In the genomic region with DNA sequence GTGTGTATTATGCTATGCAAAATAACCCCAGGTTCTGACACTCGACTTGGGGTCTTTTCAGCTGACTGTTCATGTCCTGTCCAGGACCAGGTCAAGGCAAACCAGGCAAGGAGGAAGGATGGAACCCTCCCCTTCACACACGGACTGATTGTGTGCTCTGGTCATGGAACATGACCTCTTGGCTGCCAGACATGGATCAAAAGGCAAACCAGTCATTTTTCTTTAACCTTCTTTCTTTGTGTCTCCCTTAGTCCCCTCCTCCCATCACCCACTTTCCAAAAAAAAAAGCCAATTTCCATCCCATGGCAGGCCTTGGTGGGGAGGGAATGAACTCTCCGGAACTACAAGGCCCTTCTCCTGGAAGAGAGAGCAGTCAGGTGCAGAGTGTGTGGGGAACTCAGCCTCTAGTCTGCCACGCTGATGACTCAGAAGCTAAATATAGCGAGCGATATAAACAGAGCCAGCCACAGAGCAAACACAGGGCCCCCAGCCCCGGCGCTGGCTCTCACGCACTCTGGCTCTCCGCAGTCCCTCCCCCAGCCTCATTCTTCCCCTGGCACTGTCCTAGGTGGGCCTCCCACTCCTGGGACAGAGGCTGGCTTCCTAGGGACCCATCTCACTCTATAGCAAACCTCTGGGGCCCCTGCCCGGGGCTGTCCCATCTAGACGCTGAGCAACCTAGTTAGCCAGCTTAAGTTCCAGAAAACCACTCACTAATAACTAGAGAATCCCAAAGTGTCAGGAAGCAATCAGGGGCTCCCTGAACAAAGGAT, we compare ENCODE assay signal across 8 cellular contexts. TPM values are rescaled to one million over a fixed set of nuclear protein-coding genes. Genes with fewer than 3 reads are reported as not detected.
DNase-seq lines count a peak whose midpoint lies in the region; ATAC-seq and TF ChIP-seq lines count a peak whose summit lies in the region.

No MANE protein-coding gene starts in this region.

- H3K9me2 ChIP-seq in OCI-LY1 (ENCODE audit: low read depth, low read length) (no peaks in the 10 kb centered on the region), neural cell (ENCODE audit: insufficient read depth, low read length) (no peaks in the 10 kb centered on the region)

- no peak for TF ChIP-seq RAD21 in neural cell (conservative IDR thresholded peaks at IDR 0.05)

- peak overlapping the region; percentile 25 for H3K9ac ChIP-seq in HUES6 (ENCODE audit: low read length)
- H3K9ac ChIP-seq in OCI-LY1 (ENCODE audit: low read length) = peak overlapping the region; percentile 67
- H3K9ac ChIP-seq in neural cell (ENCODE audit: low read length) = peak overlapping the region; percentile 24

- no peak overlapping the region for H2AFZ ChIP-seq in OCI-LY1 (ENCODE audit: low read length)
- H2AFZ ChIP-seq in neural cell (ENCODE audit: low read depth, low read length) = no peak overlapping the region

- H3K27ac Mint-ChIP-seq in activated T-cell treated with anti-CD3 and anti-CD28 coated beads, Interleukin-2, amount 50 U/mL, for 24 hours = peak overlapping the region; percentile 96

- H3K4me2 ChIP-seq in OCI-LY1 (ENCODE audit: low read length) = peak overlapping the region; percentile 64
- no peak overlapping the region for H3K4me2 ChIP-seq in neural cell (ENCODE audit: low read length)

- 0 out of 2 replicates have a peak, but pooled peaks cover 3% of the 10 kb centered on the region for H3K36me3 ChIP-seq in HUES6 (ENCODE audit: control insufficient read depth, insufficient read depth, low read length)
- H3K36me3 ChIP-seq in OCI-LY1 (ENCODE audit: insufficient read depth, low read length) = peaks cover 50% of the 10 kb centered on the region; the same call in 1 of the 2 replicates
- no peaks in the 10 kb centered on the region for H3K36me3 ChIP-seq in neural cell (ENCODE audit: insufficient read depth, low read length)

- no peak for TF ChIP-seq CTCF in OCI-LY1 (IDR thresholded peaks at IDR 0.05; ENCODE audit: low read length)
- TF ChIP-seq CTCF in neural cell (IDR thresholded peaks at IDR 0.05; ENCODE audit: poor library complexity, severe bottlenecking) = no peak

- H3K4me3 ChIP-seq in HUES6 (ENCODE audit: low read depth, low read length) (no peak overlapping the region; the same call in 1 of the 2 replicates), OCI-LY1 (ENCODE audit: low read depth, low read length, poor library complexity, severe bottlenecking) (peak overlapping the region; percentile 23), neural cell (ENCODE audit: low read length) (peak overlapping the region; percentile 1)

- H3K9me3 Mint-ChIP-seq in activated T-cell treated with anti-CD3 and anti-CD28 coated beads, Interleukin-2, amount 50 U/mL, for 24 hours = no peaks in the 10 kb centered on the region

- no peaks in the 10 kb centered on the region for H4K20me1 ChIP-seq in OCI-LY1 (ENCODE audit: insufficient read depth, low read length)
- no peaks in the 10 kb centered on the region for H4K20me1 ChIP-seq in neural cell (ENCODE audit: insufficient read depth)

- H3K9me3 ChIP-seq in HUES6 (ENCODE audit: control insufficient read depth, insufficient read depth, low read depth, low read length) (no peaks in the 10 kb centered on the region), OCI-LY1 (ENCODE audit: low read length) (no peaks in the 10 kb centered on the region), neural cell (ENCODE audit: low read length) (no peaks in the 10 kb centered on the region)

- H3K4me3 Mint-ChIP-seq in activated T-cell treated with anti-CD3 and anti-CD28 coated beads, Interleukin-2, amount 50 U/mL, for 24 hours = peak overlapping the region; percentile 73

- DNase-seq in DMS53 treated with DMSO at 0.1 percent for 48 hours (lab: John Stamatoyannopoulos, UW; ENCODE audit: unreplicated experiment) (peak; percentile 92), fibroblast of gingiva (ENCODE audit: low read depth) (peak; percentile 73), superior temporal gyrus (ENCODE audit: extremely low spot score) (peak; percentile 69)
- DNase-seq in activated T-cell treated with anti-CD3 and anti-CD28 coated beads, Interleukin-2, amount 50 U/mL, for 24 hours = peak; percentile 87

- peaks cover 1% of the 10 kb centered on the region for H3K36me3 Mint-ChIP-seq in activated T-cell treated with anti-CD3 and anti-CD28 coated beads, Interleukin-2, amount 50 U/mL, for 24 hours (ENCODE audit: low read depth)

- peak overlapping the region; percentile 79 for H3K27ac ChIP-seq in HUES6 (ENCODE audit: low read depth, low read length)
- H3K27ac ChIP-seq in OCI-LY1 (ENCODE audit: low read depth, low read length, poor library complexity, severe bottlenecking) = peak overlapping the region; percentile 99
- H3K27ac ChIP-seq in neural cell (ENCODE audit: low read length) = peak overlapping the region; percentile 49

- 0 out of 2 replicates have a peak, but pooled peaks cover 8% of the 10 kb centered on the region for H3F3A ChIP-seq in OCI-LY1 (ENCODE audit: insufficient read depth, low read length)
- H3F3A ChIP-seq in neural cell (ENCODE audit: insufficient read depth, low read length, poor library complexity, severe bottlenecking) = no peaks in the 10 kb centered on the region

- H3K27me3 ChIP-seq in HUES6 (ENCODE audit: control insufficient read depth, insufficient read depth, low read length) (no peaks in the 10 kb centered on the region), OCI-LY1 (ENCODE audit: insufficient read depth, low read length) (no peaks in the 10 kb centered on the region), neural cell (ENCODE audit: insufficient read depth, low read depth, low read length) (no peaks in the 10 kb centered on the region)

- no peaks in the 10 kb centered on the region for H3K79me2 ChIP-seq in OCI-LY1 (ENCODE audit: insufficient read depth, low read length)
- no peaks in the 10 kb centered on the region for H3K79me2 ChIP-seq in neural cell (replicated peaks; ENCODE audit: insufficient read depth, low read length)

- H3K27me3 Mint-ChIP-seq in activated T-cell treated with anti-CD3 and anti-CD28 coated beads, Interleukin-2, amount 50 U/mL, for 24 hours = no peaks in the 10 kb centered on the region

- H3K4me1 Mint-ChIP-seq in activated T-cell treated with anti-CD3 and anti-CD28 coated beads, Interleukin-2, amount 50 U/mL, for 24 hours (ENCODE audit: low read depth) = peaks cover 79% of the 10 kb centered on the region

- ATAC-seq in GM21529 (IDR thresholded peaks at IDR 0.05; ENCODE audit: unreplicated experiment) = peak; percentile 71

- peak; percentile 40 for TF ChIP-seq EP300 in neural cell (conservative IDR thresholded peaks at IDR 0.05; ENCODE audit: poor library complexity, severe bottlenecking)

- H3K4me1 ChIP-seq in HUES6 (ENCODE audit: control insufficient read depth, insufficient read depth, low read length) (peaks cover 63% of the 10 kb centered on the region), OCI-LY1 (ENCODE audit: insufficient read depth, low read length, severe bottlenecking) (peaks cover 100% of the 10 kb centered on the region)

TF ChIP-seq in neural cell, 6 proteins besides CTCF, POLR2A, EP300 and RAD21:
- no peak for TF ChIP-seq EZH2 (IDR thresholded peaks at IDR 0.05; ENCODE audit: borderline replicate concordance, insufficient read depth, low read length, poor library complexity, severe bottlenecking)
- no peak for TF ChIP-seq MXI1 (conservative IDR thresholded peaks at IDR 0.05; ENCODE audit: poor library complexity, severe bottlenecking)
- TF ChIP-seq, protein P1, sequence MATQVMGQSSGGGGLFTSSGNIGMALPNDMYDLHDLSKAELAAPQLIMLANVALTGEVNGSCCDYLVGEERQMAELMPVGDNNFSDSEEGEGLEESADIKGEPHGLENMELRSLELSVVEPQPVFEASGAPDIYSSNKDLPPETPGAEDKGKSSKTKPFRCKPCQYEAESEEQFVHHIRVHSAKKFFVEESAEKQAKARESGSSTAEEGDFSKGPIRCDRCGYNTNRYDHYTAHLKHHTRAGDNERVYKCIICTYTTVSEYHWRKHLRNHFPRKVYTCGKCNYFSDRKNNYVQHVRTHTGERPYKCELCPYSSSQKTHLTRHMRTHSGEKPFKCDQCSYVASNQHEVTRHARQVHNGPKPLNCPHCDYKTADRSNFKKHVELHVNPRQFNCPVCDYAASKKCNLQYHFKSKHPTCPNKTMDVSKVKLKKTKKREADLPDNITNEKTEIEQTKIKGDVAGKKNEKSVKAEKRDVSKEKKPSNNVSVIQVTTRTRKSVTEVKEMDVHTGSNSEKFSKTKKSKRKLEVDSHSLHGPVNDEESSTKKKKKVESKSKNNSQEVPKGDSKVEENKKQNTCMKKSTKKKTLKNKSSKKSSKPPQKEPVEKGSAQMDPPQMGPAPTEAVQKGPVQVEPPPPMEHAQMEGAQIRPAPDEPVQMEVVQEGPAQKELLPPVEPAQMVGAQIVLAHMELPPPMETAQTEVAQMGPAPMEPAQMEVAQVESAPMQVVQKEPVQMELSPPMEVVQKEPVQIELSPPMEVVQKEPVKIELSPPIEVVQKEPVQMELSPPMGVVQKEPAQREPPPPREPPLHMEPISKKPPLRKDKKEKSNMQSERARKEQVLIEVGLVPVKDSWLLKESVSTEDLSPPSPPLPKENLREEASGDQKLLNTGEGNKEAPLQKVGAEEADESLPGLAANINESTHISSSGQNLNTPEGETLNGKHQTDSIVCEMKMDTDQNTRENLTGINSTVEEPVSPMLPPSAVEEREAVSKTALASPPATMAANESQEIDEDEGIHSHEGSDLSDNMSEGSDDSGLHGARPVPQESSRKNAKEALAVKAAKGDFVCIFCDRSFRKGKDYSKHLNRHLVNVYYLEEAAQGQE (IDR thresholded peaks at IDR 0.05; ENCODE audit: borderline replicate concordance) = no peak
- TF ChIP-seq POLR2AphosphoS5 (IDR thresholded peaks at IDR 0.05) = peak; percentile 63
- TF ChIP-seq SMC3 (conservative IDR thresholded peaks at IDR 0.05; ENCODE audit: poor library complexity) = no peak
- TF ChIP-seq TAF1 (IDR thresholded peaks at IDR 0.05; ENCODE audit: low read depth) = no peak

RNA-seq across cellular contexts. Expression of gene BMF, which starts 10.0 kb away (rescaled TPM):
- 5.7 and 5.8 TPM in 2 replicates for polyA plus RNA-seq in neural cell
- 8.0 and 10.5 TPM in 2 replicates for polyA minus RNA-seq in neural cell

RNA-seq across cellular contexts. Expression of gene SRP14, which starts 59.7 kb away (rescaled TPM):
- polyA plus RNA-seq in neural cell = 385 and 490 TPM in 2 replicates
- 186 and 212 TPM in 2 replicates for polyA minus RNA-seq in neural cell

Comparison
In these comparisons a context has a peak if more than half of its experiments do, and no peak if none do; other contexts are left out.
1. H3K27ac ChIP-seq: peak in every context shown above with its lines; median percentile 99 in OCI-LY1; 79 in HUES6; 49 in neural cell.